ENCODE assay signal across 1 cellular context in genomic region chr16:13973321-13974023, GRCh38.
TF ChIP-seq lines count a peak whose summit lies in the region.

No MANE protein-coding gene starts in this region.

TF ChIP-seq in GM23338, 12 proteins besides CTCF, POLR2A, EP300 and RAD21 (continued from another document):
- TF ChIP-seq REST (IDR thresholded peaks at IDR 0.05; ENCODE audit: unreplicated experiment) (no peak), STAT1 (IDR thresholded peaks at IDR 0.05; ENCODE audit: unreplicated experiment) (no peak), JUNB (IDR thresholded peaks at IDR 0.05; ENCODE audit: unreplicated experiment) (no peak), CREB1 (CRISPR knock-in tag; IDR thresholded peaks at IDR 0.05; ENCODE audit: low read depth) (no peak), EZH2phosphoT487 (IDR thresholded peaks at IDR 0.05; ENCODE audit: unreplicated experiment) (no peak)
- TF ChIP-seq, protein P1, sequence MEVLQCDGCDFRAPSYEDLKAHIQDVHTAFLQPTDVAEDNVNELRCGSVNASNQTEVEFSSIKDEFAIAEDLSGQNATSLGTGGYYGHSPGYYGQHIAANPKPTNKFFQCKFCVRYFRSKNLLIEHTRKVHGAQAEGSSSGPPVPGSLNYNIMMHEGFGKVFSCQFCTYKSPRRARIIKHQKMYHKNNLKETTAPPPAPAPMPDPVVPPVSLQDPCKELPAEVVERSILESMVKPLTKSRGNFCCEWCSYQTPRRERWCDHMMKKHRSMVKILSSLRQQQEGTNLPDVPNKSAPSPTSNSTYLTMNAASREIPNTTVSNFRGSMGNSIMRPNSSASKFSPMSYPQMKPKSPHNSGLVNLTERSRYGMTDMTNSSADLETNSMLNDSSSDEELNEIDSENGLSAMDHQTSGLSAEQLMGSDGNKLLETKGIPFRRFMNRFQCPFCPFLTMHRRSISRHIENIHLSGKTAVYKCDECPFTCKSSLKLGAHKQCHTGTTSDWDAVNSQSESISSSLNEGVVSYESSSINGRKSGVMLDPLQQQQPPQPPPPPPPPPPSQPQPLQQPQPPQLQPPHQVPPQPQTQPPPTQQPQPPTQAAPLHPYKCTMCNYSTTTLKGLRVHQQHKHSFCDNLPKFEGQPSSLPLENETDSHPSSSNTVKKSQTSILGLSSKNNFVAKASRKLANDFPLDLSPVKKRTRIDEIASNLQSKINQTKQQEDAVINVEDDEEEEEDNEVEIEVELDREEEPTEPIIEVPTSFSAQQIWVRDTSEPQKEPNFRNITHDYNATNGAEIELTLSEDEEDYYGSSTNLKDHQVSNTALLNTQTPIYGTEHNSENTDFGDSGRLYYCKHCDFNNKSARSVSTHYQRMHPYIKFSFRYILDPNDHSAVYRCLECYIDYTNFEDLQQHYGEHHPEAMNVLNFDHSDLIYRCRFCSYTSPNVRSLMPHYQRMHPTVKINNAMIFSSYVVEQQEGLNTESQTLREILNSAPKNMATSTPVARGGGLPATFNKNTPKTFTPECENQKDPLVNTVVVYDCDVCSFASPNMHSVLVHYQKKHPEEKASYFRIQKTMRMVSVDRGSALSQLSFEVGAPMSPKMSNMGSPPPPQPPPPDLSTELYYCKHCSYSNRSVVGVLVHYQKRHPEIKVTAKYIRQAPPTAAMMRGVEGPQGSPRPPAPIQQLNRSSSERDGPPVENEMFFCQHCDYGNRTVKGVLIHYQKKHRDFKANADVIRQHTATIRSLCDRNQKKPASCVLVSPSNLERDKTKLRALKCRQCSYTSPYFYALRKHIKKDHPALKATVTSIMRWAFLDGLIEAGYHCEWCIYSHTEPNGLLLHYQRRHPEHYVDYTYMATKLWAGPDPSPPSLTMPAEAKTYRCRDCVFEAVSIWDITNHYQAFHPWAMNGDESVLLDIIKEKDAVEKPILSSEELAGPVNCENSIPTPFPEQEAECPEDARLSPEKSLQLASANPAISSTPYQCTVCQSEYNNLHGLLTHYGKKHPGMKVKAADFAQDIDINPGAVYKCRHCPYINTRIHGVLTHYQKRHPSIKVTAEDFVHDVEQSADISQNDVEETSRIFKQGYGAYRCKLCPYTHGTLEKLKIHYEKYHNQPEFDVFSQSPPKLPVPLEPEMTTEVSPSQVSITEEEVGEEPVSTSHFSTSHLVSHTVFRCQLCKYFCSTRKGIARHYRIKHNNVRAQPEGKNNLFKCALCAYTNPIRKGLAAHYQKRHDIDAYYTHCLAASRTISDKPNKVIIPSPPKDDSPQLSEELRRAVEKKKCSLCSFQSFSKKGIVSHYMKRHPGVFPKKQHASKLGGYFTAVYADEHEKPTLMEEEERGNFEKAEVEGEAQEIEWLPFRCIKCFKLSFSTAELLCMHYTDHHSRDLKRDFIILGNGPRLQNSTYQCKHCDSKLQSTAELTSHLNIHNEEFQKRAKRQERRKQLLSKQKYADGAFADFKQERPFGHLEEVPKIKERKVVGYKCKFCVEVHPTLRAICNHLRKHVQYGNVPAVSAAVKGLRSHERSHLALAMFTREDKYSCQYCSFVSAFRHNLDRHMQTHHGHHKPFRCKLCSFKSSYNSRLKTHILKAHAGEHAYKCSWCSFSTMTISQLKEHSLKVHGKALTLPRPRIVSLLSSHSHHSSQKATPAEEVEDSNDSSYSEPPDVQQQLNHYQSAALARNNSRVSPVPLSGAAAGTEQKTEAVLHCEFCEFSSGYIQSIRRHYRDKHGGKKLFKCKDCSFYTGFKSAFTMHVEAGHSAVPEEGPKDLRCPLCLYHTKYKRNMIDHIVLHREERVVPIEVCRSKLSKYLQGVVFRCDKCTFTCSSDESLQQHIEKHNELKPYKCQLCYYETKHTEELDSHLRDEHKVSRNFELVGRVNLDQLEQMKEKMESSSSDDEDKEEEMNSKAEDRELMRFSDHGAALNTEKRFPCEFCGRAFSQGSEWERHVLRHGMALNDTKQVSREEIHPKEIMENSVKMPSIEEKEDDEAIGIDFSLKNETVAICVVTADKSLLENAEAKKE (CRISPR knock-in tag; IDR thresholded peaks at IDR 0.05), result no peak
